ENCODE assay signal across 8 cellular contexts in the genomic region with DNA sequence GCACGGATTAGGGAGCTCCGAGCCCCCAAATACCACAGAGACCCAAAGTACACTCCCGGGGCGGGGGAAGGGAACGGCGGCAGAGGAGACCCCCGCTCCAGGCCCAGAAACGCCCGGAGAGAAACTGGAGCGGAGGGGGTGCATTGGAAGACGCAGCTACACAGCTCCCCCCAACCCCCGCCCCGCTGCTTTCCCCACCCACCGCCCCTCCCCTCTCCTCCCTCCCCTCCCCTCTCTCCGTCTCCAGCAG. TPM values are rescaled to one million over a fixed set of nuclear protein-coding genes. Genes with fewer than 3 reads are reported as not detected.
DNase-seq lines count a peak whose midpoint lies in the region; ATAC-seq and TF ChIP-seq lines count a peak whose summit lies in the region.

No MANE protein-coding gene starts in this region.

- H3K36me3 ChIP-seq in HEK293 (ENCODE audit: control insufficient read depth in 2 of 2, insufficient read depth in 1 of 2, low read length in 2 of 2) (no peaks in the 10 kb centered on the region), mammary epithelial cell (ENCODE audit: insufficient read depth, low read length) (no peaks in the 10 kb centered on the region), upper lobe of right lung (no peaks in the 10 kb centered on the region)

- CTCF ChIA-PET in HEK293 (lab: Yijun Ruan, JAX), result no interaction called here
- CTCF ChIA-PET in mammary epithelial cell (lab: Charles Lee; ENCODE audit: low non-redundant PET), result no interaction called here

- intact Hi-C loops in mammary epithelial cell (cut with micrococcal nuclease), result no loop called here
- intact Hi-C loops in lower leg skin (cut with DNase I; ENCODE audit: low total_unique reads), result no loop called here
- intact Hi-C loops in upper lobe of right lung (cut with DNase I), result no loop called here

- no peaks in the 10 kb centered on the region for H3K9me3 ChIP-seq in HEK293 (ENCODE audit: control insufficient read depth, insufficient read depth, low read depth, low read length)
- no peaks in the 10 kb centered on the region for H3K9me3 ChIP-seq in mammary epithelial cell (replicated peaks; ENCODE audit: insufficient read depth, low read length)
- H3K9me3 ChIP-seq in upper lobe of right lung, result no peaks in the 10 kb centered on the region

- peak overlapping the region; percentile 69 for H2AFZ ChIP-seq in mammary epithelial cell (ENCODE audit: low read depth, low read length)

- H3K27ac ChIP-seq in HEK293 (ENCODE audit: extremely low read depth, low read depth, low read length), result peak overlapping the region; percentile 67; the same call in 1 of the 2 replicates
- H3K27ac ChIP-seq in mammary epithelial cell (ENCODE audit: insufficient read depth, low read depth, low read length), result no peak overlapping the region
- peak overlapping the region; percentile 95 for H3K27ac ChIP-seq in upper lobe of right lung

- H3K4me2 ChIP-seq in mammary epithelial cell (ENCODE audit: insufficient read depth, low read depth, low read length), result peak overlapping the region; percentile 99

- no CpG with 5 or more reads among the region's 15 CpGs for WGBS in mammary epithelial cell (ENCODE audit: low coverage, missing lambda C conversion rate)
- WGBS in lower leg skin, 2 donors, result 0% methylated on average over 10 of the region's 15 CpGs; no CpG with 5 or more reads in 1 of the 2 donors

- no peak for TF ChIP-seq POLR2A in lower leg skin (IDR thresholded peaks at IDR 0.05)

- H3K4me1 ChIP-seq in HEK293 (ENCODE audit: control insufficient read depth, insufficient read depth, low read length) (no peaks in the 10 kb centered on the region), mammary epithelial cell (ENCODE audit: insufficient read depth, low read length) (peaks cover 21% of the 10 kb centered on the region), upper lobe of right lung (peaks cover 13% of the 10 kb centered on the region)

- POLR2A ChIA-PET in HEK293 (lab: Yijun Ruan, JAX), result interaction anchor here (0.6 kb wide), 1 partner anchor 416 kb away, joined by 3 read pairs; no protein-coding TSS in a partner anchor

- peaks cover 18% of the 10 kb centered on the region for H3K27me3 ChIP-seq in mammary epithelial cell (ENCODE audit: insufficient read depth, low read length)
- H3K27me3 ChIP-seq in upper lobe of right lung, result no peaks in the 10 kb centered on the region

- in situ Hi-C loops in mammary epithelial cell (cut with MboI; ENCODE audit: low sequenced_read_pairs in 2 of 2), result no loop called here

- peak overlapping the region; percentile 62 for H3K4me3 ChIP-seq in HEK293 (ENCODE audit: low read depth, low read length)
- peak overlapping the region; percentile 49 to 53 (median 53) for H3K4me3 ChIP-seq in mammary epithelial cell (replicated peaks in 1 of 3; ENCODE audit: insufficient read depth in 1 of 3, low read depth in 2 of 3, low read length in 3 of 3)
- H3K4me3 ChIP-seq in lower leg skin (ENCODE audit: low read depth, poor library complexity, severe bottlenecking), result peak overlapping the region; percentile 93
- H3K4me3 ChIP-seq in upper lobe of right lung, result peak overlapping the region; percentile 91

- no TSS peak for BruUV-seq in mammary epithelial cell (replicated peaks; lab: Mats Ljungman, UMichigan)

- no peak overlapping the region for H3K9ac ChIP-seq in mammary epithelial cell (ENCODE audit: insufficient read depth, low read length)

- ATAC-seq in upper lobe of right lung, result peak; percentile 77

- TF ChIP-seq CTCF in HEK293 (tag by site-specific recombination; IDR thresholded peaks at IDR 0.05) (no peak), mammary epithelial cell (conservative IDR thresholded peaks at IDR 0.05 in 1 of 2, IDR thresholded peaks at IDR 0.05 in 1 of 2; ENCODE audit: extremely low read depth in 1 of 2, insufficient read depth in 1 of 2, low read depth in 1 of 2, low read length in 2 of 2) (no peak), lower leg skin (IDR thresholded peaks at IDR 0.05) (no peak), upper lobe of right lung (IDR thresholded peaks at IDR 0.05) (no peak)

- H4K20me1 ChIP-seq in mammary epithelial cell (ENCODE audit: insufficient read depth, low read length), result no peaks in the 10 kb centered on the region

- H3K79me2 ChIP-seq in mammary epithelial cell (ENCODE audit: insufficient read depth, low read length), result no peaks in the 10 kb centered on the region

- DNase-seq in A172 (ENCODE audit: low spot score), result peak; percentile 21
- DNase-seq in mammary epithelial cell, result no peak
- DNase-seq in lower leg skin (ENCODE audit: low spot score in 2 of 2), result no peak
- no peak for DNase-seq in upper lobe of right lung
- no peak for DNase-seq in stimulated activated CD4-positive, alpha-beta T cell treated with anti-CD3 and anti-CD28 coated beads, Interleukin-4, amount 100 ng/mL, for 24 hours
- DNase-seq in NCI-H526 treated with DMSO at 0.1 percent for 48 hours (lab: John Stamatoyannopoulos, UW), result no peak
- no peak for DNase-seq in NCI-H2029 treated with DMSO at 0.1 percent for 48 hours (lab: John Stamatoyannopoulos, UW)

- dilution Hi-C loops in mammary epithelial cell (cut with HindIII; ENCODE audit: low sequenced_read_pairs), result no loop called here

TF ChIP-seq in HEK293, 187 proteins besides CTCF, POLR2A, EP300 and RAD21:
- no peak for TF ChIP-seq ZNF23 (tag by site-specific recombination; IDR thresholded peaks at IDR 0.05; ENCODE audit: borderline replicate concordance)
- no peak for TF ChIP-seq ZNF677 (tag by site-specific recombination; IDR thresholded peaks at IDR 0.05)
- 0 out of 2 replicates have a peak, but pooled peaks have one; percentile 8 for TF ChIP-seq SP3 (tag by site-specific recombination; IDR thresholded peaks at IDR 0.05)
- no peak for TF ChIP-seq ZNF24 (tag by site-specific recombination; IDR thresholded peaks at IDR 0.05)
- TF ChIP-seq ZNF324 (tag by site-specific recombination; IDR thresholded peaks at IDR 0.05), result no peak
- TF ChIP-seq, protein P1, sequence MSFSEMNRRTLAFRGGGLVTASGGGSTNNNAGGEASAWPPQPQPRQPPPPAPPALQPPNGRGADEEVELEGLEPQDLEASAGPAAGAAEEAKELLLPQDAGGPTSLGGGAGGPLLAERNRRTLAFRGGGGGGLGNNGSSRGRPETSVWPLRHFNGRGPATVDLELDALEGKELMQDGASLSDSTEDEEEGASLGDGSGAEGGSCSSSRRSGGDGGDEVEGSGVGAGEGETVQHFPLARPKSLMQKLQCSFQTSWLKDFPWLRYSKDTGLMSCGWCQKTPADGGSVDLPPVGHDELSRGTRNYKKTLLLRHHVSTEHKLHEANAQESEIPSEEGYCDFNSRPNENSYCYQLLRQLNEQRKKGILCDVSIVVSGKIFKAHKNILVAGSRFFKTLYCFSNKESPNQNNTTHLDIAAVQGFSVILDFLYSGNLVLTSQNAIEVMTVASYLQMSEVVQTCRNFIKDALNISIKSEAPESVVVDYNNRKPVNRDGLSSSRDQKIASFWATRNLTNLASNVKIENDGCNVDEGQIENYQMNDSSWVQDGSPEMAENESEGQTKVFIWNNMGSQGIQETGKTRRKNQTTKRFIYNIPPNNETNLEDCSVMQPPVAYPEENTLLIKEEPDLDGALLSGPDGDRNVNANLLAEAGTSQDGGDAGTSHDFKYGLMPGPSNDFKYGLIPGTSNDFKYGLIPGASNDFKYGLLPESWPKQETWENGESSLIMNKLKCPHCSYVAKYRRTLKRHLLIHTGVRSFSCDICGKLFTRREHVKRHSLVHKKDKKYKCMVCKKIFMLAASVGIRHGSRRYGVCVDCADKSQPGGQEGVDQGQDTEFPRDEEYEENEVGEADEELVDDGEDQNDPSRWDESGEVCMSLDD (tag by site-specific recombination; IDR thresholded peaks at IDR 0.05), result peak; percentile 19
- TF ChIP-seq OVOL3 (tag by site-specific recombination; IDR thresholded peaks at IDR 0.05), result no peak
- 0 out of 2 replicates have a peak, but pooled peaks have one; percentile 89 for TF ChIP-seq ZNF341 (tag by site-specific recombination; IDR thresholded peaks at IDR 0.05; ENCODE audit: low read depth)

RNA-seq across cellular contexts. Expression of gene PRKAG2, which starts 1.1 kb away (rescaled TPM):
- total RNA-seq in A172 (2014; rRNA removed; shearing (Covaris generic)), result 41.6 and 59.7 TPM in 2 replicates
- total RNA-seq in mammary epithelial cell (10 to 100 TPM; 30.3 to 37.1 TPM), lower leg skin (10 to 100 TPM in 3 of 4 donors, 1 to 10 TPM in 1; 7.5 to 14.3 (median 12.2) TPM), upper lobe of right lung (35.6 TPM)
- 30.2 TPM for polyA plus RNA-seq in mammary epithelial cell
- 30.7 TPM for polyA minus RNA-seq in mammary epithelial cell
